Comparison of ENCODE assay signal across 8 cellular contexts in the genomic region with DNA sequence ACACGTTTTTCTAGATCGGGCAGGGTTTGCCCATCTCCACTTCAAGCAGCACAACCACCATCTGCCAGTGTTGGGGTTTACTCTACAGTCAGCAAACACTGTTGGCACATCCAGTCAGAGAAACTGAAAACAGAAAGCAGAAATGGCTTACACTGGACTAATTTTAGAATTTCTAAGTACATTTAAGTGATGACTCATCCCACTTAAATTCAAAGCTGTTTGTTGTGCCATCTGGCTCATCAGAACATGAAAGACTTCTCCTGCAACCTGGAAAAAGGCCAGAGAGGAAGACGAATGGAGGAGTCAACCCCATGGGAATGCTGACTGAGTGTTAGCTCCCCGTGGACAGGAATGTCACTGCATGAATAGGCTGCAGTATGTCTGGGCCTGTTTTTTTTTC. TPM values are rescaled to one million over a fixed set of nuclear protein-coding genes. Genes with fewer than 3 reads are reported as not detected.
DNase-seq lines count a peak whose midpoint lies in the region; ATAC-seq, FAIRE-seq and TF ChIP-seq lines count a peak whose summit lies in the region.

No MANE protein-coding gene starts in this region.

- peak; percentile 94 for ATAC-seq in GM21390 (IDR thresholded peaks at IDR 0.05; ENCODE audit: unreplicated experiment)
- peak; percentile 89 for ATAC-seq in HG03469 (IDR thresholded peaks at IDR 0.05; ENCODE audit: unreplicated experiment)
- ATAC-seq in K562, result no peak

- no peak overlapping the region for H3K27ac ChIP-seq in K562 (ENCODE audit: extremely low read depth, low read depth, low read length)
- no peak overlapping the region for H3K27ac ChIP-seq in stomach

- intact Hi-C loops in K562 (cut with micrococcal nuclease), result loop anchor here (5.0 to 10.0 kb wide), 2 partner anchors 492 to 790 kb away; no protein-coding TSS in a partner anchor
- intact Hi-C loops in stomach (cut with DNase I; ENCODE audit: low total_unique reads), result loop anchor here (10.0 kb wide), 1 partner anchor 490 kb away; no protein-coding TSS in a partner anchor

- no peak overlapping the region for H3K4me2 ChIP-seq in K562 (ENCODE audit: insufficient read depth, low read length)

- in situ Hi-C loops in K562 (cut with MboI), result no loop called here

- WGBS in K562 (ENCODE audit: insufficient coverage, low coverage, missing lambda C conversion rate), result 0% methylated on average over 4 of the region's 4 CpGs
- WGBS in stomach, 5 donors, result 12 to 31% (median 23%) methylated on average over 4 of the region's 4 CpGs

- H2AFZ ChIP-seq in K562 (ENCODE audit: low read depth, low read length), result no peak overlapping the region

- TF ChIP-seq POLR2A in K562 (conservative IDR thresholded peaks at IDR 0.05), result no peak
- no peak for TF ChIP-seq POLR2A in stomach (IDR thresholded peaks at IDR 0.05)

- FAIRE-seq in K562 (lab: Jason Lieb, UNC), result peak; percentile 71
- peak; percentile 97 for FAIRE-seq in islet of Langerhans (lab: Jason Lieb, UNC)

- TF ChIP-seq CTCF in K562 (IDR thresholded peaks at IDR 0.05 in 2 of 3, conservative IDR thresholded peaks at IDR 0.05 in 1 of 3; ENCODE audit: insufficient read depth in 2 of 3, low read depth in 1 of 3, low read length in 3 of 3) (no peak), stomach (IDR thresholded peaks at IDR 0.05) (no peak)

- no peaks in the 10 kb centered on the region for H3K79me2 ChIP-seq in K562 (ENCODE audit: control insufficient read depth, insufficient read depth, low read length)

- no peak for TF ChIP-seq RAD21 in K562 (CRISPR knock-in tag; conservative IDR thresholded peaks at IDR 0.05 in 1 of 2, IDR thresholded peaks at IDR 0.05 in 1 of 2)

- H3K9ac ChIP-seq in K562 (ENCODE audit: insufficient read depth in 1 of 2, low read depth in 2 of 2, low read length in 2 of 2), result no peak overlapping the region

- H3K36me3 ChIP-seq in K562 (ENCODE audit: control insufficient read depth, insufficient read depth, low read length) (no peaks in the 10 kb centered on the region), stomach (no peaks in the 10 kb centered on the region)

- peak; percentile 95 for DNase-seq in GM04504 (ENCODE audit: low read depth)
- peak; percentile 86 for DNase-seq in NCI-H774 (lab: John Stamatoyannopoulos, UW)
- peak in 3 of 4 experiments; percentile 41 to 61 (median 54) for DNase-seq in K562 (ENCODE audit: extremely low read depth in 1 of 4, low spot score in 3 of 4)
- DNase-seq in stimulated activated naive CD4-positive, alpha-beta T cell (lab: John Stamatoyannopoulos, UW), result no peak
- DNase-seq in stomach, result no peak

- POLR2A ChIA-PET in K562 (lab: Yijun Ruan, JAX), result interaction anchor here (1.2 kb wide), 1 partner anchor 466 kb away, joined by 3 read pairs; no protein-coding TSS in a partner anchor

- no peak for TF ChIP-seq EP300 in K562 (IDR thresholded peaks at IDR 0.05; ENCODE audit: low read length)
- TF ChIP-seq EP300 in stomach (IDR thresholded peaks at IDR 0.05), result no peak

- H3K27me3 ChIP-seq in K562 (ENCODE audit: control insufficient read depth in 2 of 2, insufficient read depth in 2 of 2, low read length in 2 of 2) (peaks cover 8 to 33% of the 10 kb centered on the region in 2 experiments; a peak in 4 of 5 replicates), stomach (no peaks in the 10 kb centered on the region)

- H3K4me1 ChIP-seq in K562 (replicated peaks in 1 of 2; ENCODE audit: control insufficient read depth in 2 of 2, insufficient read depth in 2 of 2, low read length in 2 of 2) (peaks cover 0 to 6% of the 10 kb centered on the region in 2 experiments; a peak in 1 of 5 replicates), stomach (peaks cover 0 to 11% (median 0%) of the 10 kb centered on the region in 4 donors)

- CTCF ChIA-PET in K562 (lab: Yijun Ruan, JAX; ENCODE audit: low intra/inter-chr PET ratio), result no interaction called here

- BruUV-seq in K562 (replicated peaks; lab: Mats Ljungman, UMichigan), result no TSS peak

- H3K9me1 ChIP-seq in K562 (ENCODE audit: control insufficient read depth, insufficient read depth, low read length), result no peaks in the 10 kb centered on the region

- H3K9me3 ChIP-seq in K562 (replicated peaks; ENCODE audit: control insufficient read depth, insufficient read depth, low read depth, low read length), result no peaks in the 10 kb centered on the region
- H3K9me3 ChIP-seq in stomach, result no peaks in the 10 kb centered on the region

- no peaks in the 10 kb centered on the region for H4K20me1 ChIP-seq in K562 (replicated peaks; ENCODE audit: control insufficient read depth, insufficient read depth, low read length)

- no peak overlapping the region for H3K4me3 ChIP-seq in K562
- no peak overlapping the region for H3K4me3 ChIP-seq in stomach

TF ChIP-seq in K562, 482 proteins besides CTCF, POLR2A, EP300 and RAD21 (continues in another document):
- TF ChIP-seq JUND (IDR thresholded peaks at IDR 0.05; ENCODE audit: borderline replicate concordance, low read depth, low read length), result peak; percentile 45; the same call in 1 of the 2 replicates
- TF ChIP-seq JUND (tag; IDR thresholded peaks at IDR 0.05; ENCODE audit: borderline replicate concordance, low read depth, low read length), result peak; percentile 83
- TF ChIP-seq ATF3 (IDR thresholded peaks at IDR 0.05), result peak; percentile 87
- no peak for TF ChIP-seq ATF3 (CRISPR knock-in tag; conservative IDR thresholded peaks at IDR 0.05)
- TF ChIP-seq FOSL1 (tag; conservative IDR thresholded peaks at IDR 0.05), result peak; percentile 61
- peak; percentile 45; the same call in 1 of the 2 replicates for TF ChIP-seq ZNF316 (IDR thresholded peaks at IDR 0.05)
- peak; percentile 29; the same call in 1 of the 2 replicates for TF ChIP-seq MEF2A (IDR thresholded peaks at IDR 0.05; ENCODE audit: control insufficient read depth, low read depth, low read length)

RNA-seq across cellular contexts. Expression of gene FAM209B, which starts 21.8 kb away (rescaled TPM):
- 1.5 TPM in 1 of 2 replicates, not detected in the other for total RNA-seq in K562 (2011; cell fraction: chromatin; rRNA removed; ENCODE audit: low replicate concordance)
- not detected in 2 replicates for total RNA-seq in K562 (2011; cell fraction: nucleolus; rRNA removed)
- total RNA-seq in K562 (2011; cell fraction: nucleoplasm; rRNA removed), result not detected in 2 replicates
- total RNA-seq in K562 (2014; rRNA removed) (not detected in 2 replicates), K562 (2014; rRNA removed; fragmentation: Illumina TruSeq; extraction: Trizol) (0.29 TPM in 1 of 2 replicates, not detected in the other), K562 (2015; rRNA removed; fragmentation: Illumina TruSeq; extraction: Trizol) (not detected in 2 replicates), K562 (2021) (not detected in 2 replicates), stomach (not detected)
- polyA plus RNA-seq in K562 (2011; rRNA removed) (0.35 and 0.36 TPM in 2 replicates), K562 (2014; fragmentation: Illumina TruSeq; extraction: Trizol) (not detected in 2 replicates), K562 (2014; fragmentation: Nextera tagmentation; extraction: Ambion mirVana) (under 1 TPM in 1 of 2 experiments, not detected in 1; 0.34 TPM), K562 (2014; rRNA removed) (0.40 TPM in 1 of 2 replicates, not detected in the other), stomach (under 1 TPM in 2 of 3 donors, not detected in 1; 0.75 to 0.78 TPM)
- polyA plus RNA-seq in K562 (2011; cell fraction: cytosol; rRNA removed), result 0.28 TPM in 1 of 2 replicates, not detected in the other
- polyA plus RNA-seq in K562 (2011; cell fraction: nucleus; rRNA removed), result 0.69 TPM in 1 of 2 replicates, not detected in the other
- 0.15 TPM in 1 of 2 replicates, not detected in the other for polyA plus RNA-seq in K562 (2012)
- polyA minus RNA-seq in K562 (2011; rRNA and poly(A)+ RNA removed), result not detected in 2 replicates
- not detected in 2 replicates for polyA minus RNA-seq in K562 (2011; cell fraction: cytosol; rRNA and poly(A)+ RNA removed)
- polyA minus RNA-seq in K562 (2011; cell fraction: nucleus; rRNA and poly(A)+ RNA removed), result not detected in 2 replicates

RNA-seq across cellular contexts. Expression of gene FAM209A, which starts 30.3 kb away (rescaled TPM):
- total RNA-seq in K562 (2011; cell fraction: chromatin; rRNA removed; ENCODE audit: low replicate concordance), result 0.60 and 0.67 TPM in 2 replicates
- total RNA-seq in K562 (2011; cell fraction: nucleolus; rRNA removed), result 0.33 and 0.66 TPM in 2 replicates
- total RNA-seq in K562 (2011; cell fraction: nucleoplasm; rRNA removed), result 0.81 TPM in 1 of 2 replicates, not detected in the other
- total RNA-seq in K562 (2014; rRNA removed), result not detected in 2 replicates
- total RNA-seq in K562 (2014; rRNA removed; fragmentation: Illumina TruSeq; extraction: Trizol), result 0.15 TPM in 1 of 2 replicates, not detected in the other
- total RNA-seq in K562 (2015; rRNA removed; fragmentation: Illumina TruSeq; extraction: Trizol), result not detected in 2 replicates
- total RNA-seq in K562 (2021), result not detected in 2 replicates
- polyA plus RNA-seq in K562 (2011; rRNA removed), result 0.11 TPM in 2 replicates
- not detected in 2 replicates for polyA plus RNA-seq in K562 (2011; cell fraction: cytosol; rRNA removed)
- 0.17 and 0.46 TPM in 2 replicates for polyA plus RNA-seq in K562 (2011; cell fraction: nucleus; rRNA removed)
- 0.14 and 0.18 TPM in 2 replicates for polyA plus RNA-seq in K562 (2012)
- polyA plus RNA-seq in K562 (2014; fragmentation: Illumina TruSeq; extraction: Trizol), result not detected in 2 replicates
- under 1 TPM in 1 of 2 experiments, not detected in 1; 0.08 TPM for polyA plus RNA-seq in K562 (2014; fragmentation: Nextera tagmentation; extraction: Ambion mirVana)
- polyA plus RNA-seq in K562 (2014; rRNA removed), result 0.23 TPM in 1 of 2 replicates, not detected in the other
- polyA minus RNA-seq in K562 (2011; rRNA and poly(A)+ RNA removed), result not detected in 2 replicates
- polyA minus RNA-seq in K562 (2011; cell fraction: cytosol; rRNA and poly(A)+ RNA removed), result not detected in 2 replicates
- 0.33 and 0.67 TPM in 2 replicates for polyA minus RNA-seq in K562 (2011; cell fraction: nucleus; rRNA and poly(A)+ RNA removed)
- under 1 TPM in 1 of 5 donors, not detected in 4; 0.73 TPM for total RNA-seq in stomach
- polyA plus RNA-seq in stomach, result under 1 TPM in 2 of 3 donors, not detected in 1; 0.38 to 0.44 TPM

Comparison
In these comparisons a context has a peak if more than half of its experiments do, and no peak if none do; other contexts are left out.
1. DNase-seq: peak in GM04504 (single experiment), NCI-H774 (single experiment) and K562 (3 of 4); none in stimulated activated naive CD4-positive, alpha-beta T cell (0 of 6) and stomach (single experiment).